ENCODE assay signal across 20 cellular contexts in the genomic region with DNA sequence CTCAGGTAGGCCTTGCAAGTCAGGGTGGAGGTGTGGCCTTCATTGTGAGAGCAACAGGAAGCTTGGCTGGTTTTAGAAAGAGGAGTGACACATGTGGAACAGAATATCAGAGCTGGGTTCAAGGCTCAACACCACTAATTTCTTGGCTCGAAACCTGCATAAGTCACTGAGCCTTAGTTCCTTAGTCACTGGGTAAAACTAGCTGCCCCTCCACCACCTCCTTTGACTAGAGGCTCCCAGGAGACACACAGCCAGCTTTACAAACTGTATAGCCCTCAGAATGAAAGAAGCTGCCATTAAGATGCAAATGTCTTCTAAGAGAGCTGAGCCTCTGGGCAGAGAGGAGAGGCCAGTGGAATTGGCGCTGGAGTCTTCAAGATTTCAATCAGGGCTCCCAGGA.
DNase-seq lines count a peak whose midpoint lies in the region; ATAC-seq, FAIRE-seq and TF ChIP-seq lines count a peak whose summit lies in the region.
"Had no signal": no experiment of that assay in that cellular context is flagged by ENCODE, and none has a peak within 500 bp of the region (broad histone marks: within the 10 kb centered on the region; RNA-seq: fewer than 3 reads in every experiment).

No MANE protein-coding gene starts in this region.

- FAIRE-seq in RCC 7860 (lab: Jason Lieb, UNC): no peak
- FAIRE-seq: colon, D721Med, urothelium cell line had no signal

- no peak overlapping the region for H3K4me3 Mint-ChIP-seq in activated B cell treated with CpG ODN at 0.5 μM for 24 hours
- H3K4me3 Mint-ChIP-seq: activated CD4-positive, alpha-beta memory T cell treated with anti-CD3 and anti-CD28 coated beads, Interleukin-2, amount 10 ng/mL, durations not matched to agents 7 days and 5 days had no signal

- CTCF ChIA-PET in activated B cell treated with CpG ODN at 0.5 μM for 24 hours (lab: Charles Lee): no interaction called here

- H3K27me3 Mint-ChIP-seq in activated B cell treated with CpG ODN at 0.5 μM for 24 hours: no peaks in the 10 kb centered on the region
- H3K27me3 Mint-ChIP-seq: activated CD4-positive, alpha-beta memory T cell treated with anti-CD3 and anti-CD28 coated beads, Interleukin-2, amount 10 ng/mL, durations not matched to agents 7 days and 5 days had no signal

- TF ChIP-seq CTCF in GM12865 (IDR thresholded peaks at IDR 0.05; ENCODE audit: insufficient read depth, low read depth, low read length, missing control alignments) (no peak), activated B cell treated with CpG ODN at 0.5 μM for 24 hours (IDR thresholded peaks at IDR 0.05) (no peak)

- POLR2A ChIA-PET in activated B cell treated with CpG ODN at 0.5 μM for 24 hours (lab: Charles Lee): no interaction called here

- no peaks in the 10 kb centered on the region for H3K36me3 Mint-ChIP-seq in activated B cell treated with CpG ODN at 0.5 μM for 24 hours (ENCODE audit: low read depth)

- ATAC-seq in GM21576 (IDR thresholded peaks at IDR 0.05; ENCODE audit: unreplicated experiment) (peak; percentile 74), HG03108 (IDR thresholded peaks at IDR 0.05; ENCODE audit: unreplicated experiment) (peak; percentile 69), activated B cell treated with CpG ODN at 0.5 μM for 24 hours (ENCODE audit: low read depth) (peak; percentile 76), HG03460 (IDR thresholded peaks at IDR 0.05; ENCODE audit: unreplicated experiment) (no peak)
- ATAC-seq: left colon; stimulated activated naive CD8-positive, alpha-beta T cell treated with anti-CD3 and anti-CD28 coated beads, Interleukin-15, Interleukin-2, amounts not matched to agents 100 U/mL and 50 U/mL, for 24 hours had no signal

- no peak overlapping the region for H3K4me3 ChIP-seq in GM12865 (ENCODE audit: low read depth, low read length)
- H3K4me3 ChIP-seq: SK-N-MC had no signal

- DNase-seq in GM12865 (ENCODE audit: low read depth): peak; percentile 70
- DNase-seq in activated B cell treated with CpG ODN at 0.5 μM for 24 hours: no peak
- DNase-seq in activated CD8-positive, alpha-beta memory T cell treated with anti-CD3 and anti-CD28 coated beads, Interleukin-2, amount 50 U/mL, for 4 hours: no peak
- no peak for DNase-seq in putamen (ENCODE audit: low spot score)
- DNase-seq in RCC 7860 (ENCODE audit: low spot score): no peak
- DNase-seq: activated CD4-positive, alpha-beta memory T cell treated with anti-CD3 and anti-CD28 coated beads, Interleukin-2, amount 10 ng/mL, durations not matched to agents 7 days and 5 days; anterior cingulate cortex; erythroblast; left colon; NCI-H1105 treated with DMSO at 0.1 percent for 48 hours; NCI-H345; stimulated activated naive CD8-positive, alpha-beta T cell treated with anti-CD3 and anti-CD28 coated beads, Interleukin-15, Interleukin-2, amounts not matched to agents 100 U/mL and 50 U/mL, for 24 hours had no signal

- peak overlapping the region; percentile 16 for H3K27ac Mint-ChIP-seq in activated B cell treated with CpG ODN at 0.5 μM for 24 hours
- H3K27ac Mint-ChIP-seq: activated CD4-positive, alpha-beta memory T cell treated with anti-CD3 and anti-CD28 coated beads, Interleukin-2, amount 10 ng/mL, durations not matched to agents 7 days and 5 days; activated T-helper 2 cell treated with anti-CD3 and anti-CD28 coated beads, Interferon-gamma antibody, Interleukin-2, Interleukin-4, amounts not matched to agents 10 μg/mL and 5 μg/mL and 100 μg/mL, durations not matched to agents 14 hours and 24 hours and 36 hours had no signal

- intact Hi-C loops in activated B cell treated with CpG ODN at 0.5 μM for 24 hours (cut with micrococcal nuclease): no loop called here

- H3K9me3 Mint-ChIP-seq in activated B cell treated with CpG ODN at 0.5 μM for 24 hours: no peaks in the 10 kb centered on the region
- H3K9me3 Mint-ChIP-seq: activated CD4-positive, alpha-beta memory T cell treated with anti-CD3 and anti-CD28 coated beads, Interleukin-2, amount 10 ng/mL, durations not matched to agents 7 days and 5 days; activated T-helper 2 cell treated with anti-CD3 and anti-CD28 coated beads, Interferon-gamma antibody, Interleukin-2, Interleukin-4, amounts not matched to agents 10 μg/mL and 5 μg/mL and 100 μg/mL, durations not matched to agents 14 hours and 24 hours and 36 hours had no signal

- H3K4me1 Mint-ChIP-seq in activated B cell treated with CpG ODN at 0.5 μM for 24 hours: peaks cover 24% of the 10 kb centered on the region
